1 cellular context compared by ENCODE assay signal in genomic region chr5:141969783-141970741, GRCh38.
A peak's percentile ranks its signal among the peaks of the same experiment; 100 is the strongest.
TF ChIP-seq lines count a peak whose summit lies in the region.

No MANE protein-coding gene starts in this region.

TF ChIP-seq in K562, 482 proteins besides CTCF, POLR2A, EP300 and RAD21 (continued from another document and continues in another):
- TF ChIP-seq CUX1 (CRISPR knock-in tag; IDR thresholded peaks at IDR 0.05) (no peak), NONO (IDR thresholded peaks at IDR 0.05; ENCODE audit: low read depth in 2 of 2, low read length in 1 of 2) (no peak), HES1 (IDR thresholded peaks at IDR 0.05; ENCODE audit: low read depth) (no peak), HMGXB4 (CRISPR knock-in tag; IDR thresholded peaks at IDR 0.05) (no peak), HOMEZ (CRISPR knock-in tag; IDR thresholded peaks at IDR 0.05) (no peak), ZNF644 (tag; IDR thresholded peaks at IDR 0.05; ENCODE audit: low read depth) (no peak), TEAD1 (CRISPR knock-in tag; IDR thresholded peaks at IDR 0.05) (no peak), POLR2B (IDR thresholded peaks at IDR 0.05; ENCODE audit: low read depth, partially characterized antibody) (no peak), NBN (IDR thresholded peaks at IDR 0.05; ENCODE audit: low read depth) (no peak; the same call in 1 of the 2 replicates), PTTG1 (tag; IDR thresholded peaks at IDR 0.05; ENCODE audit: low read depth) (no peak), FOXJ2 (tag; IDR thresholded peaks at IDR 0.05) (no peak), ZNF277 (CRISPR knock-in tag; IDR thresholded peaks at IDR 0.05; ENCODE audit: borderline replicate concordance) (no peak), BRD9 (IDR thresholded peaks at IDR 0.05; ENCODE audit: low read depth, partially characterized antibody) (peak; percentile 83), ZNF324 (CRISPR knock-in tag; IDR thresholded peaks at IDR 0.05) (no peak), THRAP3 (IDR thresholded peaks at IDR 0.05; ENCODE audit: borderline replicate concordance) (0 out of 2 replicates have a peak, but pooled peaks have one; percentile 10), ZBED1 (IDR thresholded peaks at IDR 0.05) (no peak), SMARCB1 (IDR thresholded peaks at IDR 0.05; ENCODE audit: insufficient read length, low read depth) (no peak), KLF16 (IDR thresholded peaks at IDR 0.05) (no peak), E2F5 (CRISPR knock-in tag; IDR thresholded peaks at IDR 0.05) (no peak), ZNF668 (CRISPR knock-in tag; IDR thresholded peaks at IDR 0.05) (no peak), GTF2B (IDR thresholded peaks at IDR 0.05; ENCODE audit: extremely low read depth, insufficient read length) (no peak), CHCHD3 (CRISPR knock-in tag; IDR thresholded peaks at IDR 0.05) (no peak), MED1 (CRISPR knock-in tag; IDR thresholded peaks at IDR 0.05; ENCODE audit: borderline replicate concordance) (no peak), E2F4 (CRISPR knock-in tag; IDR thresholded peaks at IDR 0.05; ENCODE audit: low read depth) (no peak), RFX5 (IDR thresholded peaks at IDR 0.05; ENCODE audit: low read depth, low read length) (no peak), PRMT5 (CRISPR knock-in tag; IDR thresholded peaks at IDR 0.05) (no peak), ATF6 (CRISPR knock-in tag; IDR thresholded peaks at IDR 0.05) (no peak), COPS2 (conservative IDR thresholded peaks at IDR 0.05) (no peak), BDP1 (IDR thresholded peaks at IDR 0.05; ENCODE audit: insufficient read depth, insufficient read length) (no peak), BCOR (IDR thresholded peaks at IDR 0.05) (no peak), PHTF2 (CRISPR knock-in tag; IDR thresholded peaks at IDR 0.05) (no peak), HMBOX1 (IDR thresholded peaks at IDR 0.05) (peak; percentile 77), ZNF511 (CRISPR knock-in tag; IDR thresholded peaks at IDR 0.05) (no peak), FOXA3 (CRISPR knock-in tag; conservative IDR thresholded peaks at IDR 0.05 in 1 of 2, IDR thresholded peaks at IDR 0.05 in 1 of 2) (no peak), ATF4 (CRISPR knock-in tag; IDR thresholded peaks at IDR 0.05) (no peak), ZNF253 (CRISPR knock-in tag; conservative IDR thresholded peaks at IDR 0.05) (no peak), ZNF436 (CRISPR knock-in tag; IDR thresholded peaks at IDR 0.05) (no peak), TEAD4 (IDR thresholded peaks at IDR 0.05; ENCODE audit: low read length) (peak; percentile 72), TEAD4 (CRISPR knock-in tag; IDR thresholded peaks at IDR 0.05; ENCODE audit: borderline replicate concordance) (no peak), HINFP (tag; conservative IDR thresholded peaks at IDR 0.05; ENCODE audit: low read depth) (no peak), BRF2 (IDR thresholded peaks at IDR 0.05; ENCODE audit: borderline replicate concordance, insufficient read depth, insufficient read length) (no peak)
